In genomic region chr17:57926723-57927047, GRCh38 we compare ENCODE assay signal across 12 cellular contexts. TPM values are rescaled to one million over a fixed set of nuclear protein-coding genes. Genes with fewer than 3 reads are reported as not detected.
A peak's percentile ranks its signal among the peaks of the same experiment; 100 is the strongest.
DNase-seq lines count a peak whose midpoint lies in the region; ATAC-seq and TF ChIP-seq lines count a peak whose summit lies in the region.
"Had no signal": no experiment of that assay in that cellular context is flagged by ENCODE, and none has a peak within 500 bp of the region (broad histone marks: within the 10 kb centered on the region; RNA-seq: fewer than 3 reads in every experiment).

No MANE protein-coding gene starts in this region.

- no peak for TF ChIP-seq CTCF in heart left ventricle (IDR thresholded peaks at IDR 0.05)
- no peak for TF ChIP-seq CTCF in nephron (IDR thresholded peaks at IDR 0.05; ENCODE audit: unreplicated experiment in 3 of 3)
- no peak for TF ChIP-seq CTCF in upper lobe of right lung (IDR thresholded peaks at IDR 0.05)

- H3K4me1 ChIP-seq in heart left ventricle (peaks cover 30 to 91% (median 72%) of the 10 kb centered on the region in 12 donors), upper lobe of right lung (peaks cover 56% of the 10 kb centered on the region)

- H3K36me3 Mint-ChIP-seq in dendritic cell treated with granulocyte-macrophage colony-stimulating factor and Interleukin-4, amounts not matched to agents 40 ng/mL and 50 ng/mL, for 4 days (ENCODE audit: low read depth): peaks cover 34% of the 10 kb centered on the region
- no peaks in the 10 kb centered on the region for H3K36me3 Mint-ChIP-seq in nephron (ENCODE audit: low read depth)

- H3K9me3 ChIP-seq in heart left ventricle (no peaks in the 10 kb centered on the region), upper lobe of right lung (no peaks in the 10 kb centered on the region)
- H3K9me3 ChIP-seq: testis had no signal

- intact Hi-C loops in heart left ventricle (cut with DNase I) (loop anchor here in 1 of 10 donors (2.0 kb wide), 1 partner anchor 14 kb away; no protein-coding TSS in a partner anchor), Right ventricle myocardium inferior (cut with DNase I) (no loop called here), upper lobe of right lung (cut with DNase I) (no loop called here)
- intact Hi-C loops in dendritic cell treated with granulocyte-macrophage colony-stimulating factor and Interleukin-4, amounts not matched to agents 40 ng/mL and 50 ng/mL, for 4 days (cut with micrococcal nuclease): no loop called here

- no peak for TF ChIP-seq POLR2A in heart left ventricle (IDR thresholded peaks at IDR 0.05)

- H3K36me3 ChIP-seq in heart left ventricle (peaks cover 0 to 5% (median 0%) of the 10 kb centered on the region in 9 donors), upper lobe of right lung (no peaks in the 10 kb centered on the region)

- peaks cover 4% of the 10 kb centered on the region for H3K27me3 Mint-ChIP-seq in dendritic cell treated with granulocyte-macrophage colony-stimulating factor and Interleukin-4, amounts not matched to agents 40 ng/mL and 50 ng/mL, for 4 days
- peaks cover 3% of the 10 kb centered on the region for H3K27me3 Mint-ChIP-seq in nephron (ENCODE audit: low read depth)

- H3K4me3 ChIP-seq in heart left ventricle (no peak overlapping the region), upper lobe of right lung (no peak overlapping the region)
- H3K4me3 ChIP-seq: testis had no signal

- H3K27me3 ChIP-seq in heart left ventricle: no peaks in the 10 kb centered on the region
- H3K27me3 ChIP-seq in upper lobe of right lung: no peaks in the 10 kb centered on the region
- H3K27me3 ChIP-seq: testis had no signal

- peak overlapping the region; percentile 39 for H3K27ac Mint-ChIP-seq in dendritic cell treated with granulocyte-macrophage colony-stimulating factor and Interleukin-4, amounts not matched to agents 40 ng/mL and 50 ng/mL, for 4 days
- H3K27ac Mint-ChIP-seq in nephron: peak overlapping the region; percentile 92 to 99 (median 98)
- H3K27ac Mint-ChIP-seq: activated T-helper 2 cell treated with anti-CD3 and anti-CD28 coated beads, Interferon-gamma antibody, Interleukin-2, Interleukin-4, amounts not matched to agents 10 μg/mL and 5 μg/mL and 100 μg/mL, durations not matched to agents 14 hours and 24 hours and 36 hours; T-helper 2 cell treated with Interferon-gamma antibody and Interleukin-4, amounts not matched to agents 5 μg/mL and 100 μg/mL, for 36 hours had no signal

- H3K4me1 Mint-ChIP-seq in dendritic cell treated with granulocyte-macrophage colony-stimulating factor and Interleukin-4, amounts not matched to agents 40 ng/mL and 50 ng/mL, for 4 days (ENCODE audit: low read depth): peaks cover 47% of the 10 kb centered on the region
- peaks cover 90% of the 10 kb centered on the region for H3K4me1 Mint-ChIP-seq in nephron

- WGBS in heart left ventricle, 4 donors: 55 to 70% (median 62%) methylated on average over 7 of the region's 7 CpGs

- ATAC-seq in heart left ventricle: no peak
- no peak for ATAC-seq in Right ventricle myocardium inferior
- ATAC-seq in upper lobe of right lung: no peak

- H3K27ac ChIP-seq in heart left ventricle (peak overlapping the region in 11 of 12 donors; percentile 6 to 84 (median 50)), upper lobe of right lung (peak overlapping the region; percentile 47)
- H3K27ac ChIP-seq: testis had no signal

- H3K9me3 Mint-ChIP-seq in dendritic cell treated with granulocyte-macrophage colony-stimulating factor and Interleukin-4, amounts not matched to agents 40 ng/mL and 50 ng/mL, for 4 days: no peaks in the 10 kb centered on the region
- no peaks in the 10 kb centered on the region for H3K9me3 Mint-ChIP-seq in nephron
- H3K9me3 Mint-ChIP-seq: activated T-helper 2 cell treated with anti-CD3 and anti-CD28 coated beads, Interferon-gamma antibody, Interleukin-2, Interleukin-4, amounts not matched to agents 10 μg/mL and 5 μg/mL and 100 μg/mL, durations not matched to agents 14 hours and 24 hours and 36 hours; T-helper 2 cell treated with Interferon-gamma antibody and Interleukin-4, amounts not matched to agents 5 μg/mL and 100 μg/mL, for 36 hours had no signal

- no peak overlapping the region for H3K4me3 Mint-ChIP-seq in dendritic cell treated with granulocyte-macrophage colony-stimulating factor and Interleukin-4, amounts not matched to agents 40 ng/mL and 50 ng/mL, for 4 days
- H3K4me3 Mint-ChIP-seq in nephron: peak overlapping the region in 1 of 3 experiments; percentile 56
- H3K4me3 Mint-ChIP-seq: T-helper 2 cell treated with Interferon-gamma antibody and Interleukin-4, amounts not matched to agents 5 μg/mL and 100 μg/mL, for 36 hours had no signal

- DNase-seq in heart left ventricle (no peak), Right ventricle myocardium inferior (ENCODE audit: missing footprints) (no peak), upper lobe of right lung (no peak), dedifferentiated amniotic fluid mesenchymal stem cell (ENCODE audit: extremely low spot score) (no peak), NCI-H1092 (lab: John Stamatoyannopoulos, UW) (no peak), NCI-H748 (lab: John Stamatoyannopoulos, UW; ENCODE audit: unreplicated experiment) (no peak)
- DNase-seq: OCI-M1 had no signal

RNA-seq across cellular contexts. Expression of gene CUEDC1, which starts 28.5 kb away (rescaled TPM):
- total RNA-seq in heart left ventricle: 10 to 100 TPM; 37.6 to 68.5 (median 42.8) TPM
- 10 to 100 TPM; 29.6 to 39.9 TPM for polyA plus RNA-seq in heart left ventricle
- 49.1 TPM for total RNA-seq in Right ventricle myocardium inferior
- 41.9 TPM for total RNA-seq in upper lobe of right lung
